Comparison of ENCODE assay signal across 26 cellular contexts in the genomic region with DNA sequence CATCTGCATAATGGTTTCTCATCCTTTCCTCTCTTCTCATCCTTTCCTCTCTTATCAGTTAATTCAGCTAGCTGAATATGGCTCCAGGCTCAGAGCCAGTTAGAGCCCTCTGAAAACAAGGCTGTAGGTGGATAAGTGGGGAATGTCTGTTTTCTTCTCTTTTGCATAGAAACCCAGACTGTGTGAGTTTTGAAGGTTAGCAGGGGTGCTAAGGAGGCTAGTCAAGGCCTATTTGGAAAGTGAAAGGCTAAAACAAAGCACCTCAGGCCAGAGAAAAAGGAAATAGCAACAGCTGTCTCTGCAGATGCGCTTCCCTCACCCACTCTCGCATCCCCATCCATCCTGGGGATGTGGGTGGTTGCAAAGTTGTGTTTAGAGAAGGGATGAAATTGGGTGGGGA.
DNase-seq lines count a peak whose midpoint lies in the region; ATAC-seq, FAIRE-seq and TF ChIP-seq lines count a peak whose summit lies in the region.
"Had no signal": no experiment of that assay in that cellular context is flagged by ENCODE, and none has a peak within 500 bp of the region (broad histone marks: within the 10 kb centered on the region; RNA-seq: fewer than 3 reads in every experiment).

No MANE protein-coding gene starts in this region.

- TF ChIP-seq CTCF in GM20000 (IDR thresholded peaks at IDR 0.05; ENCODE audit: extremely low read depth, missing control alignments), result no peak

- DNase-seq in GM12891 (ENCODE audit: insufficient read length, low spot score) (peak; percentile 3), GM20000 (ENCODE audit: low spot score) (peak; percentile 22), iPS-NIHi7 (ENCODE audit: extremely low spot score) (peak; percentile 31), RKO (ENCODE audit: low spot score) (no peak), SK-N-DZ (ENCODE audit: low spot score) (no peak), NCI-H82 (lab: John Stamatoyannopoulos, UW) (no peak)
- no peak for DNase-seq in activated T-cell treated with anti-CD3 and anti-CD28 coated beads, Interleukin-2, amount 50 U/mL, for 1 hour
- DNase-seq: activated CD4-positive, alpha-beta T cell treated with anti-CD3 and anti-CD28 coated beads, Interleukin-2, amount 50 U/mL, for 1 hour; activated CD8-positive, alpha-beta memory T cell treated with anti-CD3 and anti-CD28 coated beads, Interleukin-2, amount 50 U/mL, for 4 hours; activated effector memory CD4-positive, alpha-beta T cell treated with anti-CD3 and anti-CD28 coated beads, Interleukin-2, amount 50 U/mL, for 16 hours; adrenal gland; brain microvascular endothelial cell; effector memory CD8-positive, alpha-beta T cell; EL; esophagus squamous epithelium; gastrocnemius medialis; kidney glomerular epithelial cell; NCI-H1436; NCI-H2107; NCI-H446 treated with DMSO at 0.1 percent for 48 hours; RPMI8226; stimulated activated CD4-positive, alpha-beta T cell treated with anti-CD3 and anti-CD28 coated beads, Interleukin-2, amount 100 ng/mL, for 48 hours; stimulated activated naive CD4-positive, alpha-beta T cell; T-helper 17 cell had no signal

- TF ChIP-seq POLR2A in GM12891 (IDR thresholded peaks at IDR 0.05; ENCODE audit: low read depth, low read length), result no peak

- FAIRE-seq in GM12891 (lab: Jason Lieb, UNC), result no peak
- FAIRE-seq: D721Med had no signal

- peak; percentile 58 for ATAC-seq in HG03432 (IDR thresholded peaks at IDR 0.05; ENCODE audit: unreplicated experiment)
- ATAC-seq: effector memory CD8-positive, alpha-beta T cell; gastrocnemius medialis; T-helper 17 cell had no signal

TF ChIP-seq in GM12891, 5 proteins besides CTCF, POLR2A, EP300 and RAD21:
- TF ChIP-seq POLR2AphosphoS5 (IDR thresholded peaks at IDR 0.05; ENCODE audit: low read depth, low read length), result no peak
- no peak for TF ChIP-seq TAF1 (IDR thresholded peaks at IDR 0.05; ENCODE audit: low read depth, low read length)
- no peak for TF ChIP-seq PAX5 (IDR thresholded peaks at IDR 0.05; ENCODE audit: insufficient read depth, low read length, severe bottlenecking)

Comparison
In these comparisons a context has a peak if more than half of its experiments do, and no peak if none do; other contexts are left out.
1. DNase-seq: peak in GM12891 (single experiment), GM20000 (single experiment) and iPS-NIHi7 (single experiment); none in RKO (single experiment), SK-N-DZ (single experiment), activated T-cell treated with anti-CD3 and anti-CD28 coated beads, Interleukin-2, amount 50 U/mL, for 1 hour (single experiment) and NCI-H82 (single experiment).